21 cellular contexts compared by ENCODE assay signal in the genomic region with DNA sequence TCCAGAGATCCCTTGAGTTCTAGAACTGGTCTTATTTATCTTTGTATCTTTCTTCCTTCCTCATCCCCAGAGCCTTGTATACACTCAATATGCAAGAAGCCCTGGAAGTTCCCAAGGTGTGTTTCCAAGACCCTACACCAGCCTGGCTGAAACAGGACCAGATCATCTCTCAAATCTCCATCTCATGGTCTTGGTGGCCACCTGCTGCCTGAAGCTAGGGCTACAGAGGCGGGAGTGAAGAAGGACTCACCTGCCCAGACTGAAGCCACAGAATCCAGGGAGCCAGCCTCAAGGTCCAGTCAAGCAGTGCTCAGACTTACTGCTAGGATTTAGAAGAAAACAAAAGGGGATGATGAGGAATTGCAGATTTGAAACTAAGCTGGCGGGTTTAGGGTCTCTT. TPM values are rescaled to one million over a fixed set of nuclear protein-coding genes. Genes with fewer than 3 reads are reported as not detected.
DNase-seq lines count a peak whose midpoint lies in the region; ATAC-seq, FAIRE-seq and TF ChIP-seq lines count a peak whose summit lies in the region.
"Had no signal": no experiment of that assay in that cellular context is flagged by ENCODE, and none has a peak within 500 bp of the region (broad histone marks: within the 10 kb centered on the region; RNA-seq: fewer than 3 reads in every experiment).

No MANE protein-coding gene starts in this region.

- TF ChIP-seq POLR2A in GM12891 (IDR thresholded peaks at IDR 0.05; ENCODE audit: low read depth, low read length) = no peak

- no peak overlapping the region for H3K27ac Mint-ChIP-seq in Calu3 (ENCODE audit: unreplicated experiment)
- no peak overlapping the region for H3K27ac Mint-ChIP-seq in GM23338
- H3K27ac Mint-ChIP-seq: activated T-helper 17 cell treated with anti-CD3 and anti-CD28 coated beads, Interleukin-2, amount 50 U/mL, for 72 hours; CD8-positive, alpha-beta memory T cell had no signal

- DNase-seq in Calu3 = peak; percentile 7
- no peak for DNase-seq in GM23338 (ENCODE audit: low spot score)
- peak; percentile 20 for DNase-seq in adipocyte (ENCODE audit: low read depth)
- DNase-seq in left kidney (ENCODE audit: low read depth, low spot score) = peak; percentile 10
- no peak for DNase-seq in GM12891 (ENCODE audit: insufficient read length, low spot score)
- DNase-seq: amniotic stem cell; CD8-positive, alpha-beta memory T cell; cerebellar nuclear complex; EL; foreskin fibroblast; NCI-H1436 treated with DMSO at 0.1 percent for 48 hours; SHP77; stimulated activated CD4-positive, alpha-beta T cell treated with anti-CD3 and anti-CD28 coated beads, Interleukin-4, amount 100 ng/mL, for 1 hour; substantia nigra had no signal

- H3K4me2 ChIP-seq in GM23338 = no peak overlapping the region

- H3K36me3 Mint-ChIP-seq in Calu3 (ENCODE audit: insufficient read depth, unreplicated experiment) (no peaks in the 10 kb centered on the region), GM23338 (ENCODE audit: low read depth) (no peaks in the 10 kb centered on the region)
- H3K36me3 Mint-ChIP-seq: CD8-positive, alpha-beta memory T cell had no signal

- no peaks in the 10 kb centered on the region for H3K9me2 ChIP-seq in GM23338 (ENCODE audit: insufficient read depth)

- H3K27ac ChIP-seq in GM23338 (ENCODE audit: low read depth) = no peak overlapping the region

- intact Hi-C loops in Calu3 (cut with micrococcal nuclease; ENCODE audit: unreplicated experiment) = loop anchor here (5.0 kb wide), 1 partner anchor 50 kb away; no protein-coding TSS in a partner anchor

- H3K27me3 ChIP-seq in GM23338 (ENCODE audit: insufficient read depth) (no peaks in the 10 kb centered on the region), adipocyte (replicated peaks; ENCODE audit: control insufficient read depth, insufficient read depth, low read length) (peaks cover 30% of the 10 kb centered on the region)

- CTCF ChIA-PET in Calu3 (lab: Charles Lee) = interaction anchor here (0.5 to 0.9 kb wide), 2 partner anchors 18 to 52 kb away, joined by 3 read pairs; no protein-coding TSS in a partner anchor

- TF ChIP-seq CTCF in Calu3 (IDR thresholded peaks at IDR 0.05; ENCODE audit: unreplicated experiment) (no peak), GM23338 (conservative IDR thresholded peaks at IDR 0.05; ENCODE audit: low read depth in 2 of 2) (peak; percentile 15 to 58; a peak in 3 of 4 replicates)

- peak; percentile 47; the same call in 2 of the 3 replicates for ATAC-seq in GM23338
- no peak for ATAC-seq in GM21367 (IDR thresholded peaks at IDR 0.05; ENCODE audit: unreplicated experiment)
- ATAC-seq in HG03469 (IDR thresholded peaks at IDR 0.05; ENCODE audit: unreplicated experiment) = no peak
- ATAC-seq in HG03025 (IDR thresholded peaks at IDR 0.05; ENCODE audit: low FRiP score, unreplicated experiment) = no peak
- ATAC-seq: activated T-helper 17 cell treated with anti-CD3 and anti-CD28 coated beads, Interleukin-2, amount 50 U/mL, for 72 hours; left lobe of liver had no signal

- no peaks in the 10 kb centered on the region for H4K20me1 ChIP-seq in GM23338 (replicated peaks; ENCODE audit: insufficient read depth)

- H2AFZ ChIP-seq in GM23338 = no peak overlapping the region

- no TSS peak for BruUV-seq in Calu3 (replicated peaks; lab: Mats Ljungman, UMichigan)

- H3K79me2 ChIP-seq in GM23338 (replicated peaks; ENCODE audit: insufficient read depth) = no peaks in the 10 kb centered on the region

- H3K4me3 ChIP-seq in GM23338 = no peak overlapping the region
- no peak overlapping the region for H3K4me3 ChIP-seq in adipocyte (ENCODE audit: low read length)

- FAIRE-seq in GM12891 (lab: Jason Lieb, UNC) = no peak

- no peaks in the 10 kb centered on the region for H3K4me1 ChIP-seq in GM23338 (ENCODE audit: insufficient read depth)
- H3K4me1 ChIP-seq in adipocyte (ENCODE audit: control insufficient read depth, insufficient read depth, low read length) = no peaks in the 10 kb centered on the region

- H3K9me3 Mint-ChIP-seq in Calu3 (ENCODE audit: low read depth, unreplicated experiment) = peaks cover 2% of the 10 kb centered on the region
- H3K9me3 Mint-ChIP-seq in GM23338 = no peaks in the 10 kb centered on the region
- H3K9me3 Mint-ChIP-seq: activated T-helper 17 cell treated with anti-CD3 and anti-CD28 coated beads, Interleukin-2, amount 50 U/mL, for 72 hours; CD8-positive, alpha-beta memory T cell had no signal

- H3K36me3 ChIP-seq in GM23338 (ENCODE audit: insufficient read depth) (no peaks in the 10 kb centered on the region), adipocyte (ENCODE audit: control insufficient read depth, insufficient read depth, low read length, severe bottlenecking) (no peaks in the 10 kb centered on the region)

- no peaks in the 10 kb centered on the region for H3K9me3 ChIP-seq in adipocyte (ENCODE audit: control insufficient read depth, low read length)

- no peak overlapping the region for H3K9ac ChIP-seq in adipocyte (ENCODE audit: low read length)

- peaks cover 23% of the 10 kb centered on the region for H3K4me1 Mint-ChIP-seq in Calu3 (ENCODE audit: low read depth, unreplicated experiment)
- no peaks in the 10 kb centered on the region for H3K4me1 Mint-ChIP-seq in GM23338

- H3K4me3 Mint-ChIP-seq in Calu3 (ENCODE audit: low read depth, unreplicated experiment) (no peak overlapping the region), GM23338 (no peak overlapping the region)
- H3K4me3 Mint-ChIP-seq: activated T-helper 17 cell treated with anti-CD3 and anti-CD28 coated beads, Interleukin-2, amount 50 U/mL, for 72 hours; CD8-positive, alpha-beta memory T cell had no signal

- H3K27me3 Mint-ChIP-seq in Calu3 (ENCODE audit: unreplicated experiment) = no peaks in the 10 kb centered on the region
- H3K27me3 Mint-ChIP-seq in GM23338 (ENCODE audit: insufficient read depth, low read depth, poor library complexity) = no peaks in the 10 kb centered on the region
- H3K27me3 Mint-ChIP-seq: activated T-helper 17 cell treated with anti-CD3 and anti-CD28 coated beads, Interleukin-2, amount 50 U/mL, for 72 hours had no signal

- no peaks in the 10 kb centered on the region for H3F3A ChIP-seq in GM23338 (replicated peaks; ENCODE audit: low read depth)

TF ChIP-seq in GM23338, 12 proteins besides CTCF, POLR2A, EP300 and RAD21 (continues in another document):
- TF ChIP-seq, protein P1, sequence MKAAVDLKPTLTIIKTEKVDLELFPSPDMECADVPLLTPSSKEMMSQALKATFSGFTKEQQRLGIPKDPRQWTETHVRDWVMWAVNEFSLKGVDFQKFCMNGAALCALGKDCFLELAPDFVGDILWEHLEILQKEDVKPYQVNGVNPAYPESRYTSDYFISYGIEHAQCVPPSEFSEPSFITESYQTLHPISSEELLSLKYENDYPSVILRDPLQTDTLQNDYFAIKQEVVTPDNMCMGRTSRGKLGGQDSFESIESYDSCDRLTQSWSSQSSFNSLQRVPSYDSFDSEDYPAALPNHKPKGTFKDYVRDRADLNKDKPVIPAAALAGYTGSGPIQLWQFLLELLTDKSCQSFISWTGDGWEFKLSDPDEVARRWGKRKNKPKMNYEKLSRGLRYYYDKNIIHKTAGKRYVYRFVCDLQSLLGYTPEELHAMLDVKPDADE (IDR thresholded peaks at IDR 0.05) = no peak
- TF ChIP-seq ZNF331 (CRISPR knock-in tag; IDR thresholded peaks at IDR 0.05; ENCODE audit: low read depth) = no peak
- no peak for TF ChIP-seq JUNB (IDR thresholded peaks at IDR 0.05; ENCODE audit: unreplicated experiment)

TF ChIP-seq in GM12891, 5 proteins besides CTCF, POLR2A, EP300 and RAD21:
- TF ChIP-seq POU2F2 (IDR thresholded peaks at IDR 0.05; ENCODE audit: low read depth, low read length) (no peak), SPI1 (IDR thresholded peaks at IDR 0.05; ENCODE audit: low read depth, low read length) (no peak), TAF1 (IDR thresholded peaks at IDR 0.05; ENCODE audit: low read depth, low read length) (no peak), POLR2AphosphoS5 (IDR thresholded peaks at IDR 0.05; ENCODE audit: low read depth, low read length) (no peak), PAX5 (IDR thresholded peaks at IDR 0.05; ENCODE audit: insufficient read depth, low read length, severe bottlenecking) (no peak)

RNA-seq across cellular contexts. Expression of a gene that starts 6.1 kb away (rescaled TPM):
- total RNA-seq in Calu3 (2022) = not detected in 2 replicates
- total RNA-seq in GM23338 (2014; rRNA removed; shearing (Covaris generic)) = not detected in 2 replicates
- polyA plus RNA-seq in GM23338 (2016; fragmentation: Nextera tagmentation; extraction: Ambion mirVana) = not detected in 2 replicates
- polyA plus RNA-seq in GM12891 (2012; ENCODE audit: low read depth, missing spikeins) = 0.36 TPM
- total RNA-seq: myocyte, osteocyte had no signal

Comparison
In these comparisons a context has a peak if more than half of its experiments do, and no peak if none do; other contexts are left out.
1. DNase-seq: peak in Calu3 (single experiment), adipocyte (single experiment) and left kidney (single experiment); none in GM23338 (single experiment) and GM12891 (single experiment).